1 cellular context compared by ENCODE assay signal in the genomic region with DNA sequence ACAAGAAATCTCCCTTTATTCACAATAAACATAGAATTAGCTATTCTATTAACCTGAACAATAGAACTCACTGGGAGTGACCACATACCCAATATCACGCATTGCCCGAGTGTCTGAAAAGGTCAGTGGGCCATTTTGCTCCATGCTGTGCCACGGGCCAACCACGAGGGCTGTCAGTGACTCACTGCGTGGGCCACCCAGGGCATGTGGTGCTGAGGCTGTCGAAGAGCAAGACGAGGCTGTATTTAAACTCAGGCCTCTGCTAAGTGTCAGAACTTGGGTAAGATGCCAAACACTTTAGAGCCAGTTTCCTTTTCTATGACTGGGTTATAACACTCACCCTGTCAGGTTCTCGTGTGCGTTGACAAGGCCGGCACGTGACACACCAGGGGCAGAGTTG. TPM values are rescaled to one million over a fixed set of nuclear protein-coding genes. Genes with fewer than 3 reads are reported as not detected.
"Had no signal": no experiment of that assay in that cellular context is flagged by ENCODE, and none has a peak within 500 bp of the region (broad histone marks: within the 10 kb centered on the region; RNA-seq: fewer than 3 reads in every experiment).

No MANE protein-coding gene starts in this region.

RNA-seq across cellular contexts. Expression of a gene that starts 54.8 kb away (rescaled TPM):
- total RNA-seq: naive thymus-derived CD8-positive, alpha-beta T cell had no signal
- polyA plus RNA-seq: naive thymus-derived CD8-positive, alpha-beta T cell had no signal
